ENCODE assay signal across 23 cellular contexts in the genomic region with DNA sequence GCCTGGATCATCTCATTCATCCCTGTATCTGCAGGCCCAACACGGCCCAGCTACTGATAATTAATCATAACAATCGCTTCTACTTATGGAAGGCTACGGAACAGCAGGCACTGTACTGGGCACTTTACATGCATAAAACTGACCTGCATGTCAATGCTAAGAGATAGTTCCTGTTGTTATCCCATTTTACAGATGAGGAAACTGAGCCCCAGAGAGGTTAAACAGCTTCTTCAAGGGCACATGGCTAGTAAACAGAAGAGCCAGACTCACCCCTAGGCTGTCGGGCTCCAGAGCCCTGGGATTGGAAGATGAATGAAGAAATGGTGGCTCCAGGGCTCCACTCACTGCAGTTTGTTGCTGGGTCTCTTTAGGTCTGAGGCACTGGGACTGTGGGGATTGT. TPM values are rescaled to one million over a fixed set of nuclear protein-coding genes. Genes with fewer than 3 reads are reported as not detected.
DNase-seq lines count a peak whose midpoint lies in the region; ATAC-seq and TF ChIP-seq lines count a peak whose summit lies in the region.
"Had no signal": no experiment of that assay in that cellular context is flagged by ENCODE, and none has a peak within 500 bp of the region (broad histone marks: within the 10 kb centered on the region; RNA-seq: fewer than 3 reads in every experiment).

No MANE protein-coding gene starts in this region.

- peaks cover 26% of the 10 kb centered on the region for H3K36me3 ChIP-seq in CD4-positive, alpha-beta memory T cell (ENCODE audit: insufficient read depth, low read length)
- H3K36me3 ChIP-seq in sigmoid colon, result peaks cover 0 to 16% (median 0%) of the 10 kb centered on the region in 4 donors
- H3K36me3 ChIP-seq: SJSA1, WERI-Rb-1 had no signal

- no peak for DNase-seq in CD14-positive monocyte (ENCODE audit: low spot score)
- DNase-seq in CD4-positive, alpha-beta memory T cell, result no peak
- no peak for DNase-seq in activated naive CD4-positive, alpha-beta T cell treated with anti-CD3 and anti-CD28 coated beads, Interleukin-2, amount 50 U/mL, for 72 hours (ENCODE audit: low spot score in 2 of 2)
- no peak for DNase-seq in natural killer cell
- DNase-seq in sigmoid colon, result no peak
- DNase-seq in GF-D8 (lab: John Stamatoyannopoulos, UW), result no peak
- DNase-seq: activated gamma-delta T cell; Caco-2; DND-41; effector CD8-positive, alpha-beta T cell; GOT3; KBM-7; lower lobe of right lung; NCI-H2029; NCI-H226; posterior cingulate gyrus; stimulated activated naive CD4-positive, alpha-beta T cell treated with Interleukin-2 at 50 U/mL for 16 hours; transverse colon; WERI-Rb-1 had no signal

- no peak for TF ChIP-seq POLR2A in sigmoid colon (IDR thresholded peaks at IDR 0.05)

- H3K36me3 Mint-ChIP-seq in CD14-positive monocyte (peaks cover 91 to 97% of the 10 kb centered on the region in 2 donors), natural killer cell (no peaks in the 10 kb centered on the region)
- peaks cover 25 to 61% of the 10 kb centered on the region in 2 donors for H3K36me3 Mint-ChIP-seq in CD4-positive, alpha-beta memory T cell
- H3K36me3 Mint-ChIP-seq in activated naive CD4-positive, alpha-beta T cell treated with anti-CD3 and anti-CD28 coated beads, Interleukin-2, amount 50 U/mL, for 72 hours, result peaks cover 4 to 24% of the 10 kb centered on the region in 2 donors

- H3K4me1 ChIP-seq in CD4-positive, alpha-beta memory T cell (ENCODE audit: insufficient read depth, low read length), result peaks cover 51% of the 10 kb centered on the region
- no peaks in the 10 kb centered on the region for H3K4me1 ChIP-seq in sigmoid colon
- H3K4me1 ChIP-seq: Caco-2, esophagus muscularis mucosa, gastroesophageal sphincter, lower lobe of right lung, SJSA1, transverse colon had no signal

- TF ChIP-seq CTCF in CD14-positive monocyte (IDR thresholded peaks at IDR 0.05), result no peak
- TF ChIP-seq CTCF in natural killer cell (IDR thresholded peaks at IDR 0.05), result no peak
- TF ChIP-seq CTCF in sigmoid colon (IDR thresholded peaks at IDR 0.05), result no peak

- POLR2A ChIA-PET in CD4-positive, alpha-beta memory T cell (lab: Charles Lee; ENCODE audit: partially characterized antibody), result interaction anchor here (0.8 to 5.6 kb wide), 6 partner anchors 8 to 77 kb away, joined by 3 to 29 read pairs (median 6); no protein-coding TSS in a partner anchor

- no peak overlapping the region for H3K4me3 ChIP-seq in CD4-positive, alpha-beta memory T cell (ENCODE audit: low read length in 2 of 2)
- H3K4me3 ChIP-seq in sigmoid colon, result no peak overlapping the region
- H3K4me3 ChIP-seq: esophagus muscularis mucosa, gastroesophageal sphincter, lower lobe of right lung, SJSA1, transverse colon had no signal

- no peaks in the 10 kb centered on the region for H3K27me3 ChIP-seq in CD4-positive, alpha-beta memory T cell (ENCODE audit: insufficient read depth, low read length)
- no peaks in the 10 kb centered on the region for H3K27me3 ChIP-seq in sigmoid colon
- H3K27me3 ChIP-seq: SJSA1, transverse colon had no signal

- H3K4me3 Mint-ChIP-seq in CD14-positive monocyte, result no peak overlapping the region
- H3K4me3 Mint-ChIP-seq in CD4-positive, alpha-beta memory T cell, result peak overlapping the region in 1 of 8 donors; percentile 39
- H3K4me3 Mint-ChIP-seq in natural killer cell, result peak overlapping the region; percentile 45

- no peak overlapping the region for H3K27ac ChIP-seq in CD4-positive, alpha-beta memory T cell (ENCODE audit: low read depth, low read length)
- H3K27ac ChIP-seq in sigmoid colon, result no peak overlapping the region
- H3K27ac ChIP-seq: esophagus muscularis mucosa, gastroesophageal sphincter, lower lobe of right lung, SJSA1, transverse colon, WERI-Rb-1 had no signal

- no peak for TF ChIP-seq EP300 in sigmoid colon (IDR thresholded peaks at IDR 0.05)

- no peaks in the 10 kb centered on the region for H3K9me3 ChIP-seq in CD4-positive, alpha-beta memory T cell (ENCODE audit: control insufficient read depth in 1 of 2, low read length in 2 of 2)
- H3K9me3 ChIP-seq in sigmoid colon, result no peaks in the 10 kb centered on the region
- H3K9me3 ChIP-seq: Caco-2, esophagus muscularis mucosa, gastroesophageal sphincter, lower lobe of right lung, SJSA1, transverse colon had no signal

- H3K27ac Mint-ChIP-seq in CD14-positive monocyte (peak overlapping the region in 4 of 7 donors; percentile 23 to 64 (median 55)), natural killer cell (peak overlapping the region; percentile 86 to 88)
- peak overlapping the region; percentile 76 to 90 (median 84) for H3K27ac Mint-ChIP-seq in CD4-positive, alpha-beta memory T cell
- peak overlapping the region; percentile 88 to 92 for H3K27ac Mint-ChIP-seq in activated naive CD4-positive, alpha-beta T cell treated with anti-CD3 and anti-CD28 coated beads, Interleukin-2, amount 50 U/mL, for 72 hours

- H3K27me3 Mint-ChIP-seq in CD14-positive monocyte (ENCODE audit: low read depth in 3 of 3) (peaks cover 0 to 3% (median 3%) of the 10 kb centered on the region in 3 donors), natural killer cell (ENCODE audit: low read depth in 2 of 2) (no peaks in the 10 kb centered on the region)
- no peaks in the 10 kb centered on the region for H3K27me3 Mint-ChIP-seq in CD4-positive, alpha-beta memory T cell

- CTCF ChIA-PET in CD4-positive, alpha-beta memory T cell (lab: Charles Lee; ENCODE audit: partially characterized antibody), result interaction anchor here (0.7 to 10.7 kb wide), 2 partner anchors 78 to 101 kb away, joined by 3 to 90 read pairs; no protein-coding TSS in a partner anchor

- intact Hi-C loops in CD14-positive monocyte (cut with micrococcal nuclease), result no loop called here
- intact Hi-C loops in CD4-positive, alpha-beta memory T cell (cut with micrococcal nuclease), result no loop called here
- intact Hi-C loops in natural killer cell (cut with micrococcal nuclease), result loop anchor here (5.0 kb wide), 1 partner anchor 40 kb away; no protein-coding TSS in a partner anchor
- intact Hi-C loops in sigmoid colon (cut with DNase I), result no loop called here

- H3K4me1 Mint-ChIP-seq in CD14-positive monocyte (peaks cover 4% of the 10 kb centered on the region), natural killer cell (peaks cover 27 to 44% of the 10 kb centered on the region in 2 donors)
- H3K4me1 Mint-ChIP-seq in CD4-positive, alpha-beta memory T cell, result peaks cover 22 to 46% (median 33%) of the 10 kb centered on the region in 4 donors

- H3K9me3 Mint-ChIP-seq in CD14-positive monocyte (peaks cover 0 to 4% (median 0%) of the 10 kb centered on the region in 7 donors), natural killer cell (no peaks in the 10 kb centered on the region)
- no peaks in the 10 kb centered on the region for H3K9me3 Mint-ChIP-seq in CD4-positive, alpha-beta memory T cell
- no peaks in the 10 kb centered on the region for H3K9me3 Mint-ChIP-seq in activated naive CD4-positive, alpha-beta T cell treated with anti-CD3 and anti-CD28 coated beads, Interleukin-2, amount 50 U/mL, for 72 hours

- 94 to 96% methylated on average over 4 of the region's 4 CpGs for WGBS in sigmoid colon, 2 donors

- ATAC-seq in activated naive CD4-positive, alpha-beta T cell treated with anti-CD3 and anti-CD28 coated beads, Interleukin-2, amount 50 U/mL, for 72 hours, result no peak
- ATAC-seq in natural killer cell (no peak), HG03280 (IDR thresholded peaks at IDR 0.05; ENCODE audit: unreplicated experiment) (no peak)
- ATAC-seq: gastroesophageal sphincter had no signal

RNA-seq across cellular contexts. Expression of a gene that starts 27.3 kb away (rescaled TPM):
- polyA plus RNA-seq in CD14-positive monocyte (1 to 10 TPM; 3.6 to 5.1 TPM), sigmoid colon (10 to 100 TPM in 2 of 3 donors, 1 to 10 TPM in 1; 7.6 to 27.4 (median 12.0) TPM)
- total RNA-seq in CD4-positive, alpha-beta memory T cell, result 10 to 100 TPM; 92.7 to 96.3 TPM
- polyA plus RNA-seq in CD4-positive, alpha-beta memory T cell, result 10 to 100 TPM; 10.2 to 12.3 TPM
- total RNA-seq in activated naive CD4-positive, alpha-beta T cell treated with anti-CD3 and anti-CD28 coated beads, Interleukin-2, amount 50 U/mL, for 72 hours, result 10 to 100 TPM; 31.2 to 40.7 TPM
- total RNA-seq in natural killer cell (10 to 100 TPM; 66.3 to 94.0 (median 81.7) TPM), sigmoid colon (10 to 100 TPM; 49.7 to 90.8 (median 54.7) TPM)

RNA-seq across cellular contexts. Expression of a gene that starts 35.8 kb away (rescaled TPM):
- polyA plus RNA-seq in CD14-positive monocyte (100 to 1,000 TPM; 436 to 761 TPM), sigmoid colon (10 to 100 TPM in 2 of 3 donors, 1 to 10 TPM in 1; 4.2 to 37.2 (median 16.2) TPM)
- 100 to 1,000 TPM; 111 TPM for total RNA-seq in CD4-positive, alpha-beta memory T cell
- polyA plus RNA-seq in CD4-positive, alpha-beta memory T cell, result 100 to 1,000 TPM; 150 to 201 TPM
- total RNA-seq in activated naive CD4-positive, alpha-beta T cell treated with anti-CD3 and anti-CD28 coated beads, Interleukin-2, amount 50 U/mL, for 72 hours, result 100 to 1,000 TPM in 1 of 2 donors, 10 to 100 TPM in 1; 98.1 to 143 TPM
- total RNA-seq in natural killer cell (100 to 1,000 TPM; 152 to 173 (median 172) TPM), sigmoid colon (10 to 100 TPM; 15.5 to 19.7 (median 18.9) TPM)

Comparison
In these comparisons a context has a peak if more than half of its experiments do, and no peak if none do; other contexts are left out.
1. RNA of a gene that starts 35.8 kb away (total RNA-seq): 152 to 173 TPM in natural killer cell, 98.1 to 143 TPM in activated naive CD4-positive, alpha-beta T cell treated with anti-CD3 and anti-CD28 coated beads, Interleukin-2, amount 50 U/mL, for 72 hours and 111 TPM in CD4-positive, alpha-beta memory T cell; 15.5 to 19.7 TPM in sigmoid colon; every median in the first group is over 4 times any median in the second.
2. Peak in every context shown above with its lines, with median percentiles within 50 percentile points of each other: H3K27ac Mint-ChIP-seq.